ENCODE assay signal across 25 cellular contexts in genomic region chr4:140448830-140449229, GRCh38. TPM values are rescaled to one million over a fixed set of nuclear protein-coding genes. Genes with fewer than 3 reads are reported as not detected.
DNase-seq lines count a peak whose midpoint lies in the region; ATAC-seq, FAIRE-seq and TF ChIP-seq lines count a peak whose summit lies in the region.
"Had no signal": no experiment of that assay in that cellular context is flagged by ENCODE, and none has a peak within 500 bp of the region (broad histone marks: within the 10 kb centered on the region; RNA-seq: fewer than 3 reads in every experiment).

No MANE protein-coding gene starts in this region.

- H3K36me3 ChIP-seq in astrocyte (ENCODE audit: insufficient read depth, low read length) (no peaks in the 10 kb centered on the region), WERI-Rb-1 (no peaks in the 10 kb centered on the region)

- no peaks in the 10 kb centered on the region for H3K4me1 ChIP-seq in astrocyte (ENCODE audit: insufficient read depth, low read length)
- H3K4me1 ChIP-seq: foreskin keratinocyte had no signal

- no peak overlapping the region for H3K27ac Mint-ChIP-seq in astrocyte (ENCODE audit: unreplicated experiment)
- H3K27ac Mint-ChIP-seq in activated naive CD8-positive, alpha-beta T cell treated with anti-CD3 and anti-CD28 coated beads, Interleukin-2, amount 50 U/mL, for 24 hours = no peak overlapping the region
- H3K27ac Mint-ChIP-seq in mesothelial cell of epicardium = no peak overlapping the region
- H3K27ac Mint-ChIP-seq: CD14-positive monocyte, HFFc6 had no signal

- H3K27ac ChIP-seq in astrocyte (ENCODE audit: low read depth, low read length) (no peak overlapping the region), WERI-Rb-1 (no peak overlapping the region)
- H3K27ac ChIP-seq: foreskin keratinocyte, hepatocyte, HL-60 had no signal

- H3K4me2 ChIP-seq in astrocyte (ENCODE audit: low read length) = no peak overlapping the region
- H3K4me2 ChIP-seq: hepatocyte had no signal

- no peaks in the 10 kb centered on the region for H4K20me1 ChIP-seq in astrocyte (ENCODE audit: insufficient read depth, low read length)

- H3K4me3 ChIP-seq in astrocyte (ENCODE audit: insufficient read depth, low read depth, low read length) (no peak overlapping the region), WERI-Rb-1 (ENCODE audit: low read depth, low read length) (no peak overlapping the region)
- H3K4me3 ChIP-seq: hepatocyte had no signal

- H3K4me1 Mint-ChIP-seq in astrocyte (ENCODE audit: low read depth, unreplicated experiment) (no peaks in the 10 kb centered on the region), mesothelial cell of epicardium (peaks cover 4% of the 10 kb centered on the region)
- no peaks in the 10 kb centered on the region for H3K4me1 Mint-ChIP-seq in activated naive CD8-positive, alpha-beta T cell treated with anti-CD3 and anti-CD28 coated beads, Interleukin-2, amount 50 U/mL, for 24 hours
- H3K4me1 Mint-ChIP-seq: CD14-positive monocyte had no signal

- FAIRE-seq in astrocyte (lab: Jason Lieb, UNC) = no peak
- FAIRE-seq: colon, islet of Langerhans had no signal

- no peaks in the 10 kb centered on the region for H3K27me3 ChIP-seq in astrocyte (ENCODE audit: insufficient read depth, low read length)
- H3K27me3 ChIP-seq in WERI-Rb-1 (ENCODE audit: insufficient read depth, low read depth, severe bottlenecking) = no peaks in the 10 kb centered on the region
- H3K27me3 ChIP-seq: hepatocyte had no signal

- TF ChIP-seq CTCF in astrocyte (IDR thresholded peaks at IDR 0.05; ENCODE audit: insufficient read depth, low read depth, low read length) (no peak), mesothelial cell of epicardium (IDR thresholded peaks at IDR 0.05; ENCODE audit: unreplicated experiment) (no peak), WERI-Rb-1 (IDR thresholded peaks at IDR 0.05; ENCODE audit: low read depth, low read length) (no peak)

- DNase-seq in NCI-H2081 (lab: John Stamatoyannopoulos, UW) = peak; percentile 44 to 59
- DNase-seq in NCI-H2081 treated with DMSO at 0.1 percent for 48 hours (lab: John Stamatoyannopoulos, UW) = no peak
- DNase-seq in NCI-H1048 (lab: John Stamatoyannopoulos, UW) = peak; percentile 16
- peak; percentile 8 for DNase-seq in astrocyte (ENCODE audit: low read depth)
- DNase-seq in iris pigment epithelial cell (ENCODE audit: low read depth) = peak; percentile 6
- DNase-seq in activated naive CD8-positive, alpha-beta T cell treated with anti-CD3 and anti-CD28 coated beads, Interleukin-2, amount 50 U/mL, for 24 hours = no peak
- DNase-seq in mesothelial cell of epicardium (ENCODE audit: low spot score in 2 of 2, unreplicated experiment in 2 of 2) = no peak
- DNase-seq in WERI-Rb-1 = no peak
- DNase-seq: activated CD4-positive, alpha-beta T cell treated with anti-CD3 and anti-CD28 coated beads, Interleukin-2, amount 50 U/mL, for 4 hours; amniotic stem cell; foreskin keratinocyte; HFFc6; IMR-90; SHP77 treated with DMSO at 0.1 percent for 48 hours; stimulated activated CD4-positive, alpha-beta T cell treated with anti-CD3 and anti-CD28 coated beads, Interleukin-12 subunit alpha, Interleukin-12 subunit beta, amount 100 ng/mL, for 4 hours; substantia nigra; T-helper 1 cell had no signal

- no peak for ATAC-seq in activated naive CD8-positive, alpha-beta T cell treated with anti-CD3 and anti-CD28 coated beads, Interleukin-2, amount 50 U/mL, for 24 hours
- ATAC-seq: foreskin keratinocyte had no signal

- H3K4me3 Mint-ChIP-seq in astrocyte (ENCODE audit: unreplicated experiment) (no peak overlapping the region), mesothelial cell of epicardium (no peak overlapping the region)
- no peak overlapping the region for H3K4me3 Mint-ChIP-seq in activated naive CD8-positive, alpha-beta T cell treated with anti-CD3 and anti-CD28 coated beads, Interleukin-2, amount 50 U/mL, for 24 hours
- H3K4me3 Mint-ChIP-seq: CD14-positive monocyte, HFFc6 had no signal

- H2AFZ ChIP-seq in astrocyte (ENCODE audit: low read depth, low read length) = no peak overlapping the region
- H2AFZ ChIP-seq: hepatocyte had no signal

- H3K36me3 Mint-ChIP-seq in astrocyte (ENCODE audit: low read depth, unreplicated experiment) (no peaks in the 10 kb centered on the region), mesothelial cell of epicardium (no peaks in the 10 kb centered on the region)
- H3K36me3 Mint-ChIP-seq in activated naive CD8-positive, alpha-beta T cell treated with anti-CD3 and anti-CD28 coated beads, Interleukin-2, amount 50 U/mL, for 24 hours (ENCODE audit: low read depth) = no peaks in the 10 kb centered on the region
- H3K36me3 Mint-ChIP-seq: CD14-positive monocyte had no signal

- H3K9me3 Mint-ChIP-seq in astrocyte (ENCODE audit: unreplicated experiment) (peaks cover 4% of the 10 kb centered on the region), mesothelial cell of epicardium (peaks cover 11% of the 10 kb centered on the region)
- no peaks in the 10 kb centered on the region for H3K9me3 Mint-ChIP-seq in activated naive CD8-positive, alpha-beta T cell treated with anti-CD3 and anti-CD28 coated beads, Interleukin-2, amount 50 U/mL, for 24 hours
- H3K9me3 Mint-ChIP-seq: HFFc6 had no signal

- H3K27me3 Mint-ChIP-seq in astrocyte (ENCODE audit: low read depth, unreplicated experiment) = no peaks in the 10 kb centered on the region
- H3K27me3 Mint-ChIP-seq in activated naive CD8-positive, alpha-beta T cell treated with anti-CD3 and anti-CD28 coated beads, Interleukin-2, amount 50 U/mL, for 24 hours = peaks cover 35% of the 10 kb centered on the region
- H3K27me3 Mint-ChIP-seq in mesothelial cell of epicardium (ENCODE audit: low read depth) = peaks cover 48% of the 10 kb centered on the region

- H3K9ac ChIP-seq in astrocyte (ENCODE audit: low read length) = no peak overlapping the region

- H3K79me2 ChIP-seq in astrocyte (ENCODE audit: insufficient read depth, low read length) = no peaks in the 10 kb centered on the region
- H3K79me2 ChIP-seq: hepatocyte had no signal

- no peaks in the 10 kb centered on the region for H3K9me3 ChIP-seq in astrocyte (ENCODE audit: insufficient read depth, low read depth, low read length)
- no peaks in the 10 kb centered on the region for H3K9me3 ChIP-seq in WERI-Rb-1 (ENCODE audit: severe bottlenecking)

RNA-seq across cellular contexts. Expression of gene CLGN, which starts 21.4 kb away (rescaled TPM):
- 1.1 and 1.6 TPM in 2 replicates for total RNA-seq in astrocyte
- 1.6 to 1.8 TPM (median 1.6 TPM) in 3 replicates for total RNA-seq in mesothelial cell of epicardium
- total RNA-seq: foreskin keratinocyte had no signal

RNA-seq across cellular contexts. Expression of gene MGAT4D, which starts 49.3 kb away (rescaled TPM):
- not detected in 2 replicates for total RNA-seq in astrocyte
- total RNA-seq in mesothelial cell of epicardium = not detected in 3 replicates
- total RNA-seq: Daoy, foreskin keratinocyte, hepatocyte, HFFc6, IMR-90, lower leg skin, urinary bladder had no signal

Comparison
In these comparisons a context has a peak if more than half of its experiments do, and no peak if none do; other contexts are left out.
1. DNase-seq: peak in NCI-H2081 (2 of 2), NCI-H1048 (single experiment), astrocyte (single experiment) and iris pigment epithelial cell (single experiment); none in NCI-H2081 treated with DMSO at 0.1 percent for 48 hours (single experiment), activated naive CD8-positive, alpha-beta T cell treated with anti-CD3 and anti-CD28 coated beads, Interleukin-2, amount 50 U/mL, for 24 hours (single experiment), mesothelial cell of epicardium (0 of 2) and WERI-Rb-1 (single experiment).